12 cellular contexts compared by ENCODE assay signal in genomic region chr2:119475857-119476244, GRCh38. TPM values are rescaled to one million over a fixed set of nuclear protein-coding genes. Genes with fewer than 3 reads are reported as not detected.
DNase-seq lines count a peak whose midpoint lies in the region; ATAC-seq, FAIRE-seq and TF ChIP-seq lines count a peak whose summit lies in the region.
"Had no signal": no experiment of that assay in that cellular context is flagged by ENCODE, and none has a peak within 500 bp of the region (broad histone marks: within the 10 kb centered on the region; RNA-seq: fewer than 3 reads in every experiment).

No MANE protein-coding gene starts in this region.

- H3K36me3 ChIP-seq in DND-41 (ENCODE audit: insufficient read depth, low read length) (no peaks in the 10 kb centered on the region), body of pancreas (replicated peaks in 1 of 2; ENCODE audit: insufficient read depth in 1 of 2, low read depth in 2 of 2) (no peaks in the 10 kb centered on the region), osteoblast (ENCODE audit: insufficient read depth, low read length) (no peaks in the 10 kb centered on the region)

- no peaks in the 10 kb centered on the region; the same call in 1 of the 2 replicates for H4K20me1 ChIP-seq in DND-41 (ENCODE audit: insufficient read depth, low read length)
- no peaks in the 10 kb centered on the region for H4K20me1 ChIP-seq in osteoblast (ENCODE audit: insufficient read depth, low read length)

- no peak overlapping the region for H2AFZ ChIP-seq in DND-41 (ENCODE audit: low read depth, low read length)
- no peak overlapping the region for H2AFZ ChIP-seq in osteoblast (ENCODE audit: low read length)

- H3K4me2 ChIP-seq in A549, result peak overlapping the region; percentile 80; the same call in 1 of the 3 replicates
- no peak overlapping the region for H3K4me2 ChIP-seq in DND-41 (ENCODE audit: insufficient read depth, low read length)
- H3K4me2 ChIP-seq in osteoblast (ENCODE audit: insufficient read depth, low read length), result no peak overlapping the region
- H3K4me2 ChIP-seq: SK-N-SH had no signal

- no peaks in the 10 kb centered on the region for H3K9me3 ChIP-seq in A549
- H3K9me3 ChIP-seq in DND-41 (ENCODE audit: insufficient read depth, low read length, severe bottlenecking), result no peaks in the 10 kb centered on the region
- no peaks in the 10 kb centered on the region for H3K9me3 ChIP-seq in body of pancreas
- H3K9me3 ChIP-seq in osteoblast (ENCODE audit: low read depth, low read length), result no peaks in the 10 kb centered on the region
- H3K9me3 ChIP-seq: Caco-2, SK-N-SH had no signal

- intact Hi-C loops in body of pancreas (cut with DNase I), result no loop called here

- FAIRE-seq in A549 (lab: Jason Lieb, UNC), result no peak

- peak in 1 of 2 experiments; percentile 7; a peak in 1 of 6 replicates for ATAC-seq in A549
- ATAC-seq in DND-41 (ENCODE audit: insufficient read depth, low read depth), result 0 out of 3 replicates have a peak, but pooled peaks have one; percentile 18
- ATAC-seq in body of pancreas, result no peak

- TF ChIP-seq CTCF in A549 (IDR thresholded peaks at IDR 0.05) (no peak), DND-41 (IDR thresholded peaks at IDR 0.05; ENCODE audit: borderline replicate concordance, extremely low read depth, low read length, poor library complexity, severe bottlenecking) (no peak), body of pancreas (IDR thresholded peaks at IDR 0.05) (no peak), osteoblast (IDR thresholded peaks at IDR 0.05; ENCODE audit: extremely low read depth, low read depth, low read length) (no peak)

- TF ChIP-seq POLR2A in A549 (IDR thresholded peaks at IDR 0.05; ENCODE audit: low read length), result no peak
- no peak for TF ChIP-seq POLR2A in body of pancreas (IDR thresholded peaks at IDR 0.05)

- H3K4me1 ChIP-seq in A549 (peaks cover 4% of the 10 kb centered on the region; the same call in 1 of the 3 replicates), DND-41 (ENCODE audit: insufficient read depth, low read length) (no peaks in the 10 kb centered on the region), body of pancreas (peaks cover 27% of the 10 kb centered on the region), osteoblast (ENCODE audit: insufficient read depth, low read length) (no peaks in the 10 kb centered on the region)

- H3K9ac ChIP-seq in DND-41 (ENCODE audit: low read depth, low read length), result no peak overlapping the region
- H3K9ac ChIP-seq: SK-N-SH had no signal

- TF ChIP-seq RAD21 in A549 (conservative IDR thresholded peaks at IDR 0.05 in 1 of 2, IDR thresholded peaks at IDR 0.05 in 1 of 2), result no peak

- H3K79me2 ChIP-seq in DND-41 (ENCODE audit: insufficient read depth, low read length) (no peaks in the 10 kb centered on the region), osteoblast (ENCODE audit: insufficient read depth, low read length) (no peaks in the 10 kb centered on the region)

- POLR2A ChIA-PET in A549 (lab: Yijun Ruan, JAX), result no interaction called here

- H3K27ac ChIP-seq in A549, result peak overlapping the region in 1 of 2 experiments; percentile 67; a peak in 2 of 6 replicates
- no peak overlapping the region for H3K27ac ChIP-seq in DND-41 (ENCODE audit: low read length)
- H3K27ac ChIP-seq in body of pancreas, result peak overlapping the region in 3 of 4 donors; percentile 34 to 57 (median 35)
- H3K27ac ChIP-seq in osteoblast (ENCODE audit: low read depth, low read length), result no peak overlapping the region

- TF ChIP-seq EP300 in A549 (IDR thresholded peaks at IDR 0.05), result no peak

- H3K4me3 ChIP-seq in A549 (no peak overlapping the region), DND-41 (ENCODE audit: low read depth in 1 of 2, low read length in 2 of 2) (no peak overlapping the region), body of pancreas (no peak overlapping the region), osteoblast (ENCODE audit: insufficient read depth, low read length) (no peak overlapping the region)

- WGBS in A549 (ENCODE audit: missing lambda C conversion rate), result 61% methylated on average over 6 of the region's 6 CpGs
- 68 to 73% methylated on average over 6 of the region's 6 CpGs for WGBS in body of pancreas, 2 donors

- CTCF ChIA-PET in A549 (lab: Yijun Ruan, JAX), result interaction anchor here (1.0 to 14.8 kb wide), 36 partner anchors 11 to 594 kb away, joined by 3 to 255 read pairs (median 5); partner anchors contain the start of gene TMEM37

- no peak for DNase-seq in A549 (ENCODE audit: low read depth in 1 of 2, low spot score in 1 of 2)
- no peak for DNase-seq in DND-41
- DNase-seq in body of pancreas, result no peak
- peak; percentile 31 for DNase-seq in osteoblast (ENCODE audit: insufficient read length, low spot score, missing footprints)
- no peak for DNase-seq in OCI-M2 (lab: John Stamatoyannopoulos, UW; ENCODE audit: unreplicated experiment)
- DNase-seq in activated CD4-positive, alpha-beta T cell treated with anti-CD3 and anti-CD28 coated beads, Interleukin-2, amount 50 U/mL, for 1 hour, result no peak
- DNase-seq in activated naive CD4-positive, alpha-beta T cell treated with Interleukin-2 at 50 U/mL for 16 hours, result no peak

- H3K27me3 ChIP-seq in DND-41 (ENCODE audit: insufficient read depth, low read length, poor library complexity), result no peaks in the 10 kb centered on the region
- no peaks in the 10 kb centered on the region for H3K27me3 ChIP-seq in body of pancreas
- peaks cover 8% of the 10 kb centered on the region for H3K27me3 ChIP-seq in osteoblast (ENCODE audit: insufficient read depth, low read length)

TF ChIP-seq in A549, 52 proteins besides CTCF, POLR2A, EP300 and RAD21 (continues in another document):
- TF ChIP-seq CBX8 (IDR thresholded peaks at IDR 0.05) (no peak), HEYL (CRISPR knock-in tag; IDR thresholded peaks at IDR 0.05) (no peak), CBX2 (IDR thresholded peaks at IDR 0.05; ENCODE audit: borderline replicate concordance, low read depth) (no peak), ELK1 (IDR thresholded peaks at IDR 0.05; ENCODE audit: low read depth, low read length) (no peak), GATA3 (IDR thresholded peaks at IDR 0.05; ENCODE audit: borderline replicate concordance) (no peak), ATOH8 (CRISPR knock-in tag; IDR thresholded peaks at IDR 0.05; ENCODE audit: low read depth) (no peak), USF2 (IDR thresholded peaks at IDR 0.05) (no peak), TP53 (CRISPR knock-in tag; IDR thresholded peaks at IDR 0.05) (no peak), BCL3 (IDR thresholded peaks at IDR 0.05) (no peak), ZSCAN20 (CRISPR knock-in tag; IDR thresholded peaks at IDR 0.05) (no peak), TFCP2L1 (CRISPR knock-in tag; IDR thresholded peaks at IDR 0.05) (no peak), EHF (CRISPR knock-in tag; IDR thresholded peaks at IDR 0.05) (no peak)

RNA-seq across cellular contexts. Expression of gene TMEM37, which starts 44.2 kb away (rescaled TPM):
- polyA plus RNA-seq in A549 (2011; rRNA removed) (7.5 and 10.8 TPM in 2 replicates), A549 (2017; fragmentation: RNase III; extraction: RNeasy Plus Mini Kit Qiagen cat#74134 plus additional on column Dnase treatment) (3.3 to 5.1 TPM (median 4.7 TPM) in 3 replicates)
- polyA plus RNA-seq in A549 (2012; cell fraction: cytosol; rRNA removed), result 5.7 and 7.9 TPM in 2 replicates
- 4.7 and 5.0 TPM in 2 replicates for polyA plus RNA-seq in A549 (2012; cell fraction: nucleus; rRNA removed)
- polyA minus RNA-seq in A549 (2011; rRNA and poly(A)+ RNA removed), result 2.9 and 4.0 TPM in 2 replicates
- total RNA-seq in body of pancreas (10 to 100 TPM; 19.1 to 22.1 TPM), osteoblast (1.1 and 1.2 TPM in 2 replicates)
- total RNA-seq: CD4-positive, CD25-positive, alpha-beta regulatory T cell had no signal

RNA-seq across cellular contexts. Expression of gene SCTR, which starts 48.4 kb away (rescaled TPM):
- polyA plus RNA-seq in A549 (2011; rRNA removed) (not detected in 2 replicates), A549 (2017; fragmentation: RNase III; extraction: RNeasy Plus Mini Kit Qiagen cat#74134 plus additional on column Dnase treatment) (not detected in 3 replicates)
- polyA plus RNA-seq in A549 (2012; cell fraction: cytosol; rRNA removed), result not detected in 2 replicates
- polyA plus RNA-seq in A549 (2012; cell fraction: nucleus; rRNA removed), result not detected in 2 replicates
- polyA minus RNA-seq in A549 (2011; rRNA and poly(A)+ RNA removed), result not detected in 2 replicates
- total RNA-seq in body of pancreas (100 to 1,000 TPM in 1 of 2 donors, 10 to 100 TPM in 1; 69.0 to 183 TPM), osteoblast (not detected in 2 replicates)
- total RNA-seq: Caco-2; CD4-positive, CD25-positive, alpha-beta regulatory T cell; H9; PC-3 had no signal
- polyA plus RNA-seq: CD4-positive, CD25-positive, alpha-beta regulatory T cell; SK-N-SH had no signal

Comparison
In these comparisons a context has a peak if more than half of its experiments do, and no peak if none do; other contexts are left out.
1. H3K27ac ChIP-seq: peak in body of pancreas (3 of 4); none in DND-41 (single experiment) and osteoblast (single experiment).
2. RNA of gene SCTR, which starts 48.4 kb away (total RNA-seq): 69.0 to 183 TPM in body of pancreas; not detected in osteoblast; every median in the first group is over 10 times any median in the second.